Comparison of ENCODE assay signal across 20 cellular contexts in genomic region chr2:240133401-240133800, GRCh38. TPM values are rescaled to one million over a fixed set of nuclear protein-coding genes. Genes with fewer than 3 reads are reported as not detected.
DNase-seq lines count a peak whose midpoint lies in the region; ATAC-seq and TF ChIP-seq lines count a peak whose summit lies in the region.
"Had no signal": no experiment of that assay in that cellular context is flagged by ENCODE, and none has a peak within 500 bp of the region (broad histone marks: within the 10 kb centered on the region; RNA-seq: fewer than 3 reads in every experiment).

No MANE protein-coding gene starts in this region.

- H2BK12ac ChIP-seq in H9 (ENCODE audit: insufficient read length, low read depth, low read length) = no peak overlapping the region

- H3K4me1 ChIP-seq in H9 (ENCODE audit: insufficient read depth, low read length) = no peaks in the 10 kb centered on the region; the same call in 1 of the 2 replicates
- H3K4me1 ChIP-seq in endodermal cell (ENCODE audit: control insufficient read depth, insufficient read depth, low read length) = no peaks in the 10 kb centered on the region

- H4K8ac ChIP-seq in H9 (replicated peaks; ENCODE audit: insufficient read length, low read depth, low read length) = no peak overlapping the region

- POLR2A ChIA-PET in MCF 10A (lab: Yijun Ruan, JAX) = no interaction called here

- H3K4me1 Mint-ChIP-seq in T-helper 2 cell treated with Interferon-gamma antibody and Interleukin-4, amounts not matched to agents 5 μg/mL and 100 μg/mL, for 36 hours (ENCODE audit: low read depth) = peaks cover 17% of the 10 kb centered on the region
- H3K4me1 Mint-ChIP-seq in H9 (peaks cover 11 to 16% of the 10 kb centered on the region in 2 experiments), endodermal cell (peaks cover 17% of the 10 kb centered on the region), MCF 10A (ENCODE audit: insufficient read depth, unreplicated experiment) (peaks cover 13% of the 10 kb centered on the region)

- no peak overlapping the region for H3K14ac ChIP-seq in H9 (ENCODE audit: insufficient read depth, low read length)

- H4K5ac ChIP-seq in H9 (ENCODE audit: insufficient read length, low read depth, low read length) = no peak overlapping the region

- H3K4ac ChIP-seq in H9 (ENCODE audit: low read depth, low read length) = no peak overlapping the region

- no peak overlapping the region for H2BK20ac ChIP-seq in H9 (ENCODE audit: low read depth, low read length, poor library complexity, severe bottlenecking)

- H4K91ac ChIP-seq in H9 (ENCODE audit: insufficient read length, low read depth, low read length) = no peak overlapping the region

- peaks cover 23% of the 10 kb centered on the region for H3K36me3 Mint-ChIP-seq in T-helper 2 cell treated with Interferon-gamma antibody and Interleukin-4, amounts not matched to agents 5 μg/mL and 100 μg/mL, for 36 hours (ENCODE audit: low read depth)
- H3K36me3 Mint-ChIP-seq in H9 (ENCODE audit: insufficient read depth in 1 of 3, low read depth in 3 of 3) (peaks cover 31 to 53% (median 50%) of the 10 kb centered on the region in 3 experiments), endodermal cell (ENCODE audit: low read depth) (peaks cover 49% of the 10 kb centered on the region), MCF 10A (ENCODE audit: insufficient read depth, unreplicated experiment) (peaks cover 43% of the 10 kb centered on the region)

- no peak overlapping the region for H2BK15ac ChIP-seq in H9 (ENCODE audit: low read depth, low read length)

- H3K4me3 ChIP-seq in endodermal cell (ENCODE audit: low read length) = no peak overlapping the region
- H3K4me3 ChIP-seq: left ventricle myocardium inferior, right lobe of liver had no signal

- no peaks in the 10 kb centered on the region for H3K79me1 ChIP-seq in H9 (ENCODE audit: insufficient read depth, low read depth, low read length, poor library complexity, severe bottlenecking)

- no peak overlapping the region for H3K9ac ChIP-seq in H9 (ENCODE audit: extremely low read depth, insufficient read length, low read length)
- no peak overlapping the region for H3K9ac ChIP-seq in endodermal cell (ENCODE audit: extremely low read depth, low read length, poor library complexity, severe bottlenecking)

- peak overlapping the region; percentile 39 for H3K4me3 Mint-ChIP-seq in T-helper 2 cell treated with Interferon-gamma antibody and Interleukin-4, amounts not matched to agents 5 μg/mL and 100 μg/mL, for 36 hours
- H3K4me3 Mint-ChIP-seq in H9 (no peak overlapping the region), endodermal cell (no peak overlapping the region), MCF 10A (ENCODE audit: unreplicated experiment) (no peak overlapping the region)
- H3K4me3 Mint-ChIP-seq: activated CD8-positive, alpha-beta T cell treated with anti-CD3 and anti-CD28 coated beads, Interleukin-2, amount 10 ng/mL, durations not matched to agents 7 days and 5 days; dendritic cell treated with granulocyte-macrophage colony-stimulating factor and Interleukin-4, amounts not matched to agents 40 ng/mL and 50 ng/mL, for 4 days had no signal

- no peak overlapping the region for H3T11ph ChIP-seq in H9 (ENCODE audit: low read length)

- H3K23ac ChIP-seq in H9 (ENCODE audit: insufficient read length, low read depth, low read length) = no peak overlapping the region

- no peak overlapping the region for H3K18ac ChIP-seq in H9 (ENCODE audit: insufficient read length, low read depth, low read length)

- H3K27me3 ChIP-seq in H9 (ENCODE audit: insufficient read depth, low read length) = no peaks in the 10 kb centered on the region; the same call in 1 of the 2 replicates
- H3K27me3 ChIP-seq in endodermal cell (ENCODE audit: control insufficient read depth, insufficient read depth, low read length, poor library complexity, severe bottlenecking) = no peaks in the 10 kb centered on the region
- H3K27me3 ChIP-seq: right lobe of liver had no signal

- WGBS in H9 (ENCODE audit: extremely low coverage, insufficient read length, low lambda C conversion rate) = no CpG with 5 or more reads among the region's 10 CpGs
- 96 to 97% methylated on average over 10 of the region's 10 CpGs for WGBS in endodermal cell (ENCODE audit: insufficient coverage in 1 of 2, insufficient read length in 1 of 2), 2 experiments

- no peak overlapping the region for H2BK120ac ChIP-seq in H9 (ENCODE audit: low read depth, low read length, poor library complexity, severe bottlenecking)

- ATAC-seq in sciatic nerve (no peak), GM19328 (IDR thresholded peaks at IDR 0.05; ENCODE audit: unreplicated experiment) (no peak)
- ATAC-seq: activated CD8-positive, alpha-beta T cell treated with anti-CD3 and anti-CD28 coated beads, Interleukin-2, amount 10 ng/mL, durations not matched to agents 7 days and 5 days; right lobe of liver had no signal

- peaks cover 13% of the 10 kb centered on the region; the same call in 1 of the 2 replicates for H3K79me2 ChIP-seq in H9 (ENCODE audit: insufficient read depth, low read length)

- H3K9me3 ChIP-seq in H9 (ENCODE audit: control insufficient read depth, low read depth, low read length) = no peaks in the 10 kb centered on the region
- no peaks in the 10 kb centered on the region for H3K9me3 ChIP-seq in endodermal cell (ENCODE audit: control insufficient read depth, low read length)
- H3K9me3 ChIP-seq: BLaER1 treated with 17β-estradiol and CSF1 and Interleukin-3, amounts not matched to agents 10 nM and 100 nM; left ventricle myocardium inferior; right lobe of liver had no signal

- no peak overlapping the region for H2AK5ac ChIP-seq in H9 (ENCODE audit: insufficient read length, low read length)

- no peak overlapping the region for H2BK5ac ChIP-seq in H9 (ENCODE audit: insufficient read length, low read length)

- CTCF ChIA-PET in MCF 10A (lab: Yijun Ruan, JAX) = interaction anchor here (1.3 to 1.6 kb wide), 3 partner anchors 10 to 72 kb away, joined by 4 to 10 read pairs (median 6); no protein-coding TSS in a partner anchor

- H3K27ac ChIP-seq in H9 (ENCODE audit: insufficient read length, low read depth, low read length) (no peak overlapping the region), endodermal cell (ENCODE audit: low read depth, low read length) (no peak overlapping the region)
- H3K27ac ChIP-seq: 22Rv1; BLaER1 treated with 17β-estradiol and CSF1 and Interleukin-3, amounts not matched to agents 10 nM and 100 nM; left ventricle myocardium inferior; right lobe of liver had no signal

- peaks cover 7% of the 10 kb centered on the region for H3K23me2 ChIP-seq in H9 (ENCODE audit: insufficient read length, low read depth, low read length, poor library complexity, severe bottlenecking)

- intact Hi-C loops in sciatic nerve (cut with DNase I) = no loop called here
- intact Hi-C loops in MCF 10A (cut with micrococcal nuclease) = no loop called here

- no peaks in the 10 kb centered on the region for H3K9me3 Mint-ChIP-seq in T-helper 2 cell treated with Interferon-gamma antibody and Interleukin-4, amounts not matched to agents 5 μg/mL and 100 μg/mL, for 36 hours
- H3K9me3 Mint-ChIP-seq in H9 (no peaks in the 10 kb centered on the region), endodermal cell (no peaks in the 10 kb centered on the region), MCF 10A (ENCODE audit: unreplicated experiment) (no peaks in the 10 kb centered on the region)
- H3K9me3 Mint-ChIP-seq: dendritic cell treated with granulocyte-macrophage colony-stimulating factor and Interleukin-4, amounts not matched to agents 40 ng/mL and 50 ng/mL, for 4 days; nephron progenitor cell had no signal

- H3K4me2 ChIP-seq in H9 (ENCODE audit: insufficient read depth, insufficient read length, low read length) = no peak overlapping the region

- no peaks in the 10 kb centered on the region for H3K27me3 Mint-ChIP-seq in T-helper 2 cell treated with Interferon-gamma antibody and Interleukin-4, amounts not matched to agents 5 μg/mL and 100 μg/mL, for 36 hours (ENCODE audit: low read depth)
- H3K27me3 Mint-ChIP-seq in H9 (ENCODE audit: low read depth) (peaks cover 18% of the 10 kb centered on the region), endodermal cell (ENCODE audit: insufficient read depth) (peaks cover 12% of the 10 kb centered on the region), MCF 10A (ENCODE audit: insufficient read depth, unreplicated experiment) (no peaks in the 10 kb centered on the region)

- no peak overlapping the region for H3K27ac Mint-ChIP-seq in T-helper 2 cell treated with Interferon-gamma antibody and Interleukin-4, amounts not matched to agents 5 μg/mL and 100 μg/mL, for 36 hours
- H3K27ac Mint-ChIP-seq in H9 = no peak overlapping the region
- H3K27ac Mint-ChIP-seq in endodermal cell = no peak overlapping the region
- H3K27ac Mint-ChIP-seq in MCF 10A (ENCODE audit: low read depth, unreplicated experiment) = no peak overlapping the region
- H3K27ac Mint-ChIP-seq: activated CD8-positive, alpha-beta T cell treated with anti-CD3 and anti-CD28 coated beads, Interleukin-2, amount 10 ng/mL, durations not matched to agents 7 days and 5 days; dendritic cell treated with granulocyte-macrophage colony-stimulating factor and Interleukin-4, amounts not matched to agents 40 ng/mL and 50 ng/mL, for 4 days; nephron progenitor cell had no signal

- no peak overlapping the region for H2AFZ ChIP-seq in H9 (ENCODE audit: low read length)

- no TSS peak for BruUV-seq in MCF 10A (replicated peaks; lab: Mats Ljungman, UMichigan)

- no peaks in the 10 kb centered on the region for H4K20me1 ChIP-seq in H9 (ENCODE audit: control insufficient read depth, insufficient read depth, insufficient read length)

- H3K56ac ChIP-seq in H9 (ENCODE audit: insufficient read length, low read depth, low read length) = no peak overlapping the region

- H3K36me3 ChIP-seq in endodermal cell (ENCODE audit: control insufficient read depth, insufficient read depth, low read length) = peaks cover 55% of the 10 kb centered on the region

- no peak for TF ChIP-seq CTCF in H9 (conservative IDR thresholded peaks at IDR 0.05)
- TF ChIP-seq CTCF in endodermal cell (conservative IDR thresholded peaks at IDR 0.05) = no peak
- TF ChIP-seq CTCF in MCF 10A (IDR thresholded peaks at IDR 0.05; ENCODE audit: unreplicated experiment) = no peak

- DNase-seq in T-helper 2 cell treated with Interferon-gamma antibody and Interleukin-4, amounts not matched to agents 5 μg/mL and 100 μg/mL, for 36 hours (ENCODE audit: low spot score) = no peak
- DNase-seq in T-helper 2 cell (no peak), H9 (peak; percentile 13), endodermal cell (peak; percentile 23), sciatic nerve (ENCODE audit: low spot score) (peak; percentile 36), NCI-H2227 treated with DMSO at 0.1 percent for 48 hours (lab: John Stamatoyannopoulos, UW) (no peak), MCF 10A (ENCODE audit: unreplicated experiment) (no peak)
- DNase-seq: activated CD8-positive, alpha-beta T cell treated with anti-CD3 and anti-CD28 coated beads, Interleukin-2, amount 10 ng/mL, durations not matched to agents 7 days and 5 days; left ventricle myocardium inferior; NCI-H187; NCI-H510A; nephron progenitor cell; right lobe of liver; stimulated activated CD4-positive, alpha-beta T cell treated with anti-CD3 and anti-CD28 coated beads, Interleukin-4, amount 100 ng/mL, for 4 hours had no signal

RNA-seq across cellular contexts. Expression of gene COPS9, which starts 2.7 kb away (rescaled TPM):
- 142 and 149 TPM in 2 replicates for total RNA-seq in H9 (2021)
- 100 to 1,000 TPM; 151 to 161 TPM for total RNA-seq in endodermal cell
- 175 TPM for polyA plus RNA-seq in endodermal cell (2013, experiment 1 of 2)
- polyA plus RNA-seq in endodermal cell (2013, experiment 2 of 2) = 183 TPM
- 124 TPM for total RNA-seq in sciatic nerve
- 146 and 197 TPM in 2 replicates for total RNA-seq in MCF 10A (2022)

RNA-seq across cellular contexts. Expression of gene OTOS, which starts 7.1 kb away (rescaled TPM):
- total RNA-seq in H9 (2021) = not detected in 2 replicates
- not detected for total RNA-seq in endodermal cell
- polyA plus RNA-seq in endodermal cell (2013, experiment 1 of 2) = not detected
- not detected for polyA plus RNA-seq in endodermal cell (2013, experiment 2 of 2)
- not detected for total RNA-seq in sciatic nerve
- total RNA-seq in MCF 10A (2022) = not detected in 2 replicates
- total RNA-seq: activated CD8-positive, alpha-beta T cell treated with anti-CD3 and anti-CD28 coated beads, Interleukin-2, amount 10 ng/mL, durations not matched to agents 7 days and 5 days; HT-29; left ventricle myocardium inferior; right lobe of liver; SK-MEL-5 had no signal

Comparison
In these comparisons a context has a peak if more than half of its experiments do, and no peak if none do; other contexts are left out.
1. DNase-seq: peak in H9 (single experiment), endodermal cell (single experiment) and sciatic nerve (single experiment); none in T-helper 2 cell treated with Interferon-gamma antibody and Interleukin-4, amounts not matched to agents 5 μg/mL and 100 μg/mL, for 36 hours (single experiment), T-helper 2 cell (0 of 5), NCI-H2227 treated with DMSO at 0.1 percent for 48 hours (single experiment) and MCF 10A (single experiment).